ENCODE assay signal across 23 cellular contexts in the genomic region with DNA sequence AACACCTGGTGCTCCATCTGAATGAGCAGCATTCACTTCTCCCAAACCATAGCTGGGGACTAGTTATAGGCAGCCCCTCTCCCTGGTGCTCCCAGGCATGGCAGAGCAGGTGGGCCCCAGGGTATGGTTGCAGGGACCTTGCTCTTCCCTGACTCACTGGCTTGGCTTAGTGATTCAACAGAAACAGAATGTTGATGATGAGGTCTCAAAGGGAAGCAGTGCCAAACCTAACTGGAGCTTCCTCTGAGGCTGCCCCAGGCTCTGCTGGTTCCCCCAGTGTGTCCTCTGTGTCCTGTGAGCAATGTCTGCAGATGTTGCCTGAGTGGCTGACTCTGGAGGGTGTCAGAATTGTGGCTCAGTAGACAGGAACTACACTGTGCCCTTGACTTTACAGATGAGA. TPM values are rescaled to one million over a fixed set of nuclear protein-coding genes. Genes with fewer than 3 reads are reported as not detected.
"Had no signal": no experiment of that assay in that cellular context is flagged by ENCODE, and none has a peak within 500 bp of the region (broad histone marks: within the 10 kb centered on the region; RNA-seq: fewer than 3 reads in every experiment).

No MANE protein-coding gene starts in this region.

- H3K4me1 Mint-ChIP-seq: activated B cell treated with CpG ODN at 0.5 μM for 24 hours; activated naive CD8-positive, alpha-beta T cell treated with anti-CD3 and anti-CD28 coated beads for 36 hours; immature natural killer cell; neural crest cell; T-helper 17 cell had no signal

- FAIRE-seq: frontal cortex had no signal

- H3K36me3 Mint-ChIP-seq: brain, immature natural killer cell had no signal

- H3K27ac Mint-ChIP-seq: activated B cell treated with CpG ODN at 0.5 μM for 24 hours; activated naive CD8-positive, alpha-beta T cell treated with anti-CD3 and anti-CD28 coated beads for 36 hours; activated T-cell treated with anti-CD3 and anti-CD28 coated beads, Interleukin-2, amount 50 U/mL, for 72 hours; brain; immature natural killer cell; stimulated activated naive CD8-positive, alpha-beta T cell treated with anti-CD3 and anti-CD28 coated beads, Interleukin-15, Interleukin-2, amounts not matched to agents 100 ng/mL and 50 ng/mL, for 24 hours; T-helper 17 cell had no signal

- H3K4me3 Mint-ChIP-seq: activated B cell treated with CpG ODN at 0.5 μM for 24 hours; activated naive CD8-positive, alpha-beta T cell treated with anti-CD3 and anti-CD28 coated beads for 36 hours; activated T-cell treated with anti-CD3 and anti-CD28 coated beads, Interleukin-2, amount 50 U/mL, for 72 hours; immature natural killer cell; neural crest cell; stimulated activated naive CD8-positive, alpha-beta T cell treated with anti-CD3 and anti-CD28 coated beads, Interleukin-15, Interleukin-2, amounts not matched to agents 100 ng/mL and 50 ng/mL, for 24 hours; T-helper 17 cell had no signal

- H3K9me3 Mint-ChIP-seq: activated B cell treated with CpG ODN at 0.5 μM for 24 hours; activated naive CD8-positive, alpha-beta T cell treated with anti-CD3 and anti-CD28 coated beads for 36 hours; activated T-cell treated with anti-CD3 and anti-CD28 coated beads, Interleukin-2, amount 50 U/mL, for 72 hours; brain; immature natural killer cell; neural crest cell; stimulated activated naive CD8-positive, alpha-beta T cell treated with anti-CD3 and anti-CD28 coated beads, Interleukin-15, Interleukin-2, amounts not matched to agents 100 ng/mL and 50 ng/mL, for 24 hours had no signal

- H3K36me3 ChIP-seq: heart left ventricle, ovary, right lobe of liver, upper lobe of right lung had no signal

- ATAC-seq: activated T-cell treated with anti-CD3 and anti-CD28 coated beads, Interleukin-2, amount 50 U/mL, for 72 hours; heart left ventricle; left colon; right lobe of liver; T-helper 17 cell; upper lobe of right lung had no signal

- H3K27me3 ChIP-seq: ovary, right lobe of liver, testis had no signal

- H3K27ac ChIP-seq: heart left ventricle, ovary, right lobe of liver, testis, upper lobe of right lung had no signal

- DNase-seq: activated B cell treated with CpG ODN at 0.5 μM for 24 hours; activated CD4-positive, alpha-beta T cell treated with anti-CD3 and anti-CD28 coated beads for 48 hours; activated CD8-positive, alpha-beta memory T cell treated with anti-CD3 and anti-CD28 coated beads, Interleukin-2, amount 50 U/mL, for 48 hours; activated naive CD8-positive, alpha-beta T cell treated with anti-CD3 and anti-CD28 coated beads for 36 hours; activated T-cell treated with anti-CD3 and anti-CD28 coated beads, Interleukin-2, amount 50 U/mL, for 72 hours; cortex of kidney; effector CD8-positive, alpha-beta T cell; heart left ventricle; immature natural killer cell; left colon; midbrain; ovary; right lobe of liver; T-helper 17 cell; testis; upper lobe of right lung had no signal

- H3K9me3 ChIP-seq: heart left ventricle, ovary, right lobe of liver, testis, upper lobe of right lung had no signal

- H3K4me1 ChIP-seq: heart left ventricle, right lobe of liver, testis, upper lobe of right lung had no signal

- H3K4me3 ChIP-seq: heart left ventricle, lung, ovary, right lobe of liver, testis, upper lobe of right lung had no signal

RNA-seq across cellular contexts. Expression of a gene that starts 3.7 kb away (rescaled TPM):
- total RNA-seq: activated B cell treated with CpG ODN at 0.5 μM for 24 hours; activated naive CD8-positive, alpha-beta T cell treated with anti-CD3 and anti-CD28 coated beads for 36 hours; activated T-cell treated with anti-CD3 and anti-CD28 coated beads, Interleukin-2, amount 50 U/mL, for 72 hours; heart left ventricle; left colon; lung; myocyte; neural crest cell; ovary; pulmonary artery endothelial cell; right lobe of liver; T-helper 17 cell; upper lobe of right lung had no signal
- polyA plus RNA-seq: heart left ventricle, immature natural killer cell, lung, ovary had no signal
